17 cellular contexts compared by ENCODE assay signal in the genomic region with DNA sequence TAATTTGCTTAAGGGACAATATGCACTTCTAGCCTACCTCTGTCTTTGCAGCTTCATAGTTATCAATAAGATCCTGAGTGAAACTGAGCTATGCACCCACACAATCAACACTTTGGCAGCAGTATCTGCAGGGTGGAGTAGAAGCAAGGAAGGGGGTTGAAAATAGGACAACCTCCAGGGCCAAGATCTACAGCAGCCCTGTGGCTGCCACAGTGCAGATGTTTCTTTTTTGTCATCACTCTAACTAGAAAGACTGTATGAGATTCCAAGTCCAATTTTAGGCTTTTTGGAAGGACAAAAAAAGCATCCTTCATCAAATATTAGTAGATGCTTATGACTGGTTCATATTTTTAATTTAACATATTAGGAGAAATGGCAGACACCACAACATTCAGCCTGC.
"Had no signal": no experiment of that assay in that cellular context is flagged by ENCODE, and none has a peak within 500 bp of the region (broad histone marks: within the 10 kb centered on the region; RNA-seq: fewer than 3 reads in every experiment).

No MANE protein-coding gene starts in this region.

- H3K9me3 ChIP-seq: pancreas, sigmoid colon, thyroid gland had no signal

- H3K27ac ChIP-seq: pancreas, sigmoid colon, WERI-Rb-1 had no signal

- ATAC-seq: effector memory CD8-positive, alpha-beta T cell; naive thymus-derived CD8-positive, alpha-beta T cell; pancreas had no signal

- DNase-seq: activated CD4-positive, alpha-beta T cell treated with anti-CD3 and anti-CD28 coated beads for 1 hour; activated gamma-delta T cell treated with Interleukin-2 at 50 U/mL for 16 hours; amniotic stem cell; caudate nucleus; effector memory CD8-positive, alpha-beta T cell; foreskin melanocyte; kidney; mesendoderm; naive thymus-derived CD8-positive, alpha-beta T cell; pancreas; sigmoid colon; stimulated activated CD8-positive, alpha-beta memory T cell treated with anti-CD3 and anti-CD28 coated beads, Interleukin-4, amount 100 ng/mL, for 48 hours; stimulated activated naive CD4-positive, alpha-beta T cell; SW 1271; T-helper 2 cell; thyroid gland; WERI-Rb-1 had no signal

- H3K4me3 ChIP-seq: pancreas, sigmoid colon, thyroid gland had no signal

- H3K36me3 ChIP-seq: pancreas, sigmoid colon, thyroid gland, WERI-Rb-1 had no signal

- H3K27me3 ChIP-seq: pancreas, sigmoid colon, thyroid gland had no signal
